Comparison of ENCODE assay signal across 12 cellular contexts in genomic region chrY:25620209-25620608, GRCh38. TPM values are rescaled to one million over a fixed set of nuclear protein-coding genes. Genes with fewer than 3 reads are reported as not detected.
DNase-seq lines count a peak whose midpoint lies in the region; ATAC-seq lines count a peak whose summit lies in the region.
"Not testable (repeated sequence)": the region's sequence is repeated elsewhere in the genome, so short reads cannot be mapped to it uniquely, and the experiment has no call there.
"Had no signal": no experiment of that assay in that cellular context is flagged by ENCODE, and none has a peak within 500 bp of the region (broad histone marks: within the 10 kb centered on the region; RNA-seq: fewer than 3 reads in every experiment).

No MANE protein-coding gene starts in this region.

- peak; percentile 65 for ATAC-seq in left ventricle myocardium superior

- intact Hi-C loops in left ventricle myocardium superior (cut with micrococcal nuclease) = not testable (repeated sequence)

- DNase-seq in left ventricle myocardium superior = not testable (repeated sequence)

RNA-seq across cellular contexts. Expression of gene CDY1, which starts 1.7 kb away (rescaled TPM):
- not detected for total RNA-seq in left ventricle myocardium superior
- total RNA-seq: A172; A673; B cell; Caco-2; Calu3; CD4-positive, alpha-beta memory T cell; CD4-positive, alpha-beta T cell; CD4-positive, CD25-positive, alpha-beta regulatory T cell; CD8-positive, alpha-beta memory T cell; CD8-positive, alpha-beta T cell; Daoy had no signal
